Comparison of ENCODE assay signal across 15 cellular contexts in genomic region chr3:69462022-69462825, GRCh38.
DNase-seq lines count a peak whose midpoint lies in the region; ATAC-seq, FAIRE-seq and TF ChIP-seq lines count a peak whose summit lies in the region.
"Had no signal": no experiment of that assay in that cellular context is flagged by ENCODE, and none has a peak within 500 bp of the region (broad histone marks: within the 10 kb centered on the region; RNA-seq: fewer than 3 reads in every experiment).

No MANE protein-coding gene starts in this region.

- H3K4me1 ChIP-seq in foreskin keratinocyte (peaks cover 57% of the 10 kb centered on the region), upper lobe of right lung (no peaks in the 10 kb centered on the region), kidney (ENCODE audit: control insufficient read depth in 1 of 2, insufficient read depth in 1 of 2, low read depth in 1 of 2, low read length in 2 of 2) (no peaks in the 10 kb centered on the region)

- no peaks in the 10 kb centered on the region for H3K9me3 ChIP-seq in upper lobe of right lung
- H3K9me3 ChIP-seq in kidney (ENCODE audit: control insufficient read depth in 1 of 2, low read length in 2 of 2), result no peaks in the 10 kb centered on the region

- no peaks in the 10 kb centered on the region for H3K36me3 Mint-ChIP-seq in activated naive CD8-positive, alpha-beta T cell treated with anti-CD3 and anti-CD28 coated beads, Interleukin-2, amount 50 U/mL, for 24 hours (ENCODE audit: low read depth)
- no peaks in the 10 kb centered on the region for H3K36me3 Mint-ChIP-seq in activated naive CD8-positive, alpha-beta T cell treated with anti-CD3 and anti-CD28 coated beads for 36 hours
- H3K36me3 Mint-ChIP-seq in activated T-helper 17 cell treated with anti-CD3 and anti-CD28 coated beads, Interleukin-2, amount 50 U/mL, for 72 hours (ENCODE audit: low read depth), result no peaks in the 10 kb centered on the region
- no peaks in the 10 kb centered on the region for H3K36me3 Mint-ChIP-seq in stimulated activated memory B cell treated with anti-CD40 and anti-IgM and Interleukin-4, amounts not matched to agents 10 μg/mL and 1 μg/mL and 100 μg/mL, for 72 hours

- H3K9ac ChIP-seq in kidney (ENCODE audit: low read length in 2 of 2), result no peak overlapping the region
- H3K9ac ChIP-seq: BLaER1 had no signal

- no peak overlapping the region for H3K4me3 Mint-ChIP-seq in activated naive CD8-positive, alpha-beta T cell treated with anti-CD3 and anti-CD28 coated beads, Interleukin-2, amount 50 U/mL, for 24 hours
- H3K4me3 Mint-ChIP-seq in activated naive CD8-positive, alpha-beta T cell treated with anti-CD3 and anti-CD28 coated beads for 36 hours, result no peak overlapping the region
- no peak overlapping the region for H3K4me3 Mint-ChIP-seq in activated T-helper 17 cell treated with anti-CD3 and anti-CD28 coated beads, Interleukin-2, amount 50 U/mL, for 72 hours
- H3K4me3 Mint-ChIP-seq in stimulated activated memory B cell treated with anti-CD40 and anti-IgM and Interleukin-4, amounts not matched to agents 10 μg/mL and 1 μg/mL and 100 μg/mL, for 72 hours, result no peak overlapping the region

- no peak for TF ChIP-seq CTCF in foreskin keratinocyte (conservative IDR thresholded peaks at IDR 0.05)
- no peak for TF ChIP-seq CTCF in upper lobe of right lung (IDR thresholded peaks at IDR 0.05)
- no peak for TF ChIP-seq CTCF in kidney (IDR thresholded peaks at IDR 0.05; ENCODE audit: borderline replicate concordance, extremely low read depth, insufficient read depth)

- no peak for FAIRE-seq in kidney (lab: Jason Lieb, UNC)
- FAIRE-seq: H54 had no signal

- no peaks in the 10 kb centered on the region for H3K4me1 Mint-ChIP-seq in activated naive CD8-positive, alpha-beta T cell treated with anti-CD3 and anti-CD28 coated beads, Interleukin-2, amount 50 U/mL, for 24 hours
- H3K4me1 Mint-ChIP-seq in activated naive CD8-positive, alpha-beta T cell treated with anti-CD3 and anti-CD28 coated beads for 36 hours, result no peaks in the 10 kb centered on the region
- no peaks in the 10 kb centered on the region for H3K4me1 Mint-ChIP-seq in activated T-helper 17 cell treated with anti-CD3 and anti-CD28 coated beads, Interleukin-2, amount 50 U/mL, for 72 hours
- no peaks in the 10 kb centered on the region for H3K4me1 Mint-ChIP-seq in stimulated activated memory B cell treated with anti-CD40 and anti-IgM and Interleukin-4, amounts not matched to agents 10 μg/mL and 1 μg/mL and 100 μg/mL, for 72 hours

- DNase-seq in activated naive CD8-positive, alpha-beta T cell treated with anti-CD3 and anti-CD28 coated beads, Interleukin-2, amount 50 U/mL, for 24 hours, result no peak
- DNase-seq in activated naive CD8-positive, alpha-beta T cell treated with anti-CD3 and anti-CD28 coated beads for 36 hours, result no peak
- DNase-seq in foreskin keratinocyte, result peak; percentile 71 to 89
- no peak for DNase-seq in upper lobe of right lung
- DNase-seq in cerebellar cortex (ENCODE audit: low spot score), result no peak
- DNase-seq in kidney, result no peak
- DNase-seq: 8988T; NCI-H1417 treated with DMSO at 0.1 percent for 48 hours; NCI-H2029; NCI-H524; NK-92 treated with Interleukin-12 subunit alpha and Interleukin-12 subunit beta, amount 100 ng/mL, for 24 hours had no signal

- H3K4me3 ChIP-seq in upper lobe of right lung (no peak overlapping the region), kidney (ENCODE audit: low read length in 2 of 2) (no peak overlapping the region)
- H3K4me3 ChIP-seq: BLaER1 had no signal

- H3K36me3 ChIP-seq in upper lobe of right lung (no peaks in the 10 kb centered on the region), kidney (ENCODE audit: control insufficient read depth in 1 of 2, insufficient read depth in 2 of 2, low read length in 2 of 2) (no peaks in the 10 kb centered on the region)
- H3K36me3 ChIP-seq: BLaER1 had no signal

- H3K27me3 ChIP-seq in foreskin keratinocyte, result no peaks in the 10 kb centered on the region
- H3K27me3 ChIP-seq in upper lobe of right lung, result no peaks in the 10 kb centered on the region
- H3K27me3 ChIP-seq: BLaER1 had no signal

- no peak overlapping the region for H3K27ac Mint-ChIP-seq in activated naive CD8-positive, alpha-beta T cell treated with anti-CD3 and anti-CD28 coated beads, Interleukin-2, amount 50 U/mL, for 24 hours
- no peak overlapping the region for H3K27ac Mint-ChIP-seq in activated naive CD8-positive, alpha-beta T cell treated with anti-CD3 and anti-CD28 coated beads for 36 hours
- H3K27ac Mint-ChIP-seq in activated T-helper 17 cell treated with anti-CD3 and anti-CD28 coated beads, Interleukin-2, amount 50 U/mL, for 72 hours, result no peak overlapping the region
- no peak overlapping the region for H3K27ac Mint-ChIP-seq in stimulated activated memory B cell treated with anti-CD40 and anti-IgM and Interleukin-4, amounts not matched to agents 10 μg/mL and 1 μg/mL and 100 μg/mL, for 72 hours

- H3K27ac ChIP-seq in foreskin keratinocyte, result peak overlapping the region; percentile 74
- no peak overlapping the region for H3K27ac ChIP-seq in upper lobe of right lung
- H3K27ac ChIP-seq in kidney (ENCODE audit: low read depth in 2 of 2, low read length in 2 of 2), result no peak overlapping the region
- H3K27ac ChIP-seq: BLaER1 had no signal

- no peaks in the 10 kb centered on the region for H3K9me3 Mint-ChIP-seq in activated naive CD8-positive, alpha-beta T cell treated with anti-CD3 and anti-CD28 coated beads, Interleukin-2, amount 50 U/mL, for 24 hours
- H3K9me3 Mint-ChIP-seq in activated naive CD8-positive, alpha-beta T cell treated with anti-CD3 and anti-CD28 coated beads for 36 hours, result peaks cover 1% of the 10 kb centered on the region
- H3K9me3 Mint-ChIP-seq in activated T-helper 17 cell treated with anti-CD3 and anti-CD28 coated beads, Interleukin-2, amount 50 U/mL, for 72 hours, result no peaks in the 10 kb centered on the region
- peaks cover 3% of the 10 kb centered on the region for H3K9me3 Mint-ChIP-seq in stimulated activated memory B cell treated with anti-CD40 and anti-IgM and Interleukin-4, amounts not matched to agents 10 μg/mL and 1 μg/mL and 100 μg/mL, for 72 hours

- peak; percentile 40 for ATAC-seq in activated naive CD8-positive, alpha-beta T cell treated with anti-CD3 and anti-CD28 coated beads, Interleukin-2, amount 50 U/mL, for 24 hours
- peak; percentile 24 for ATAC-seq in activated T-helper 17 cell treated with anti-CD3 and anti-CD28 coated beads, Interleukin-2, amount 50 U/mL, for 72 hours (replicated peaks)
- ATAC-seq in foreskin keratinocyte, result peak; percentile 88
- peak; percentile 30 for ATAC-seq in upper lobe of right lung
- no peak for ATAC-seq in stimulated activated memory B cell treated with anti-CD40 and anti-IgM and Interleukin-4, amounts not matched to agents 10 μg/mL and 1 μg/mL and 100 μg/mL, for 72 hours

- intact Hi-C loops in upper lobe of right lung (cut with DNase I), result no loop called here
- intact Hi-C loops in kidney (cut with DNase I), result no loop called here

- H3K27me3 Mint-ChIP-seq in activated naive CD8-positive, alpha-beta T cell treated with anti-CD3 and anti-CD28 coated beads, Interleukin-2, amount 50 U/mL, for 24 hours, result peaks cover 11% of the 10 kb centered on the region
- peaks cover 10% of the 10 kb centered on the region for H3K27me3 Mint-ChIP-seq in activated naive CD8-positive, alpha-beta T cell treated with anti-CD3 and anti-CD28 coated beads for 36 hours
- peaks cover 6% of the 10 kb centered on the region for H3K27me3 Mint-ChIP-seq in activated T-helper 17 cell treated with anti-CD3 and anti-CD28 coated beads, Interleukin-2, amount 50 U/mL, for 72 hours
- no peaks in the 10 kb centered on the region for H3K27me3 Mint-ChIP-seq in stimulated activated memory B cell treated with anti-CD40 and anti-IgM and Interleukin-4, amounts not matched to agents 10 μg/mL and 1 μg/mL and 100 μg/mL, for 72 hours

Comparison
In these comparisons a context has a peak if more than half of its experiments do, and no peak if none do; other contexts are left out.
1. DNase-seq: peak in foreskin keratinocyte (2 of 2); none in activated naive CD8-positive, alpha-beta T cell treated with anti-CD3 and anti-CD28 coated beads, Interleukin-2, amount 50 U/mL, for 24 hours (single experiment), activated naive CD8-positive, alpha-beta T cell treated with anti-CD3 and anti-CD28 coated beads for 36 hours (single experiment), upper lobe of right lung (single experiment), cerebellar cortex (single experiment) and kidney (single experiment).